In genomic region chrX:116332026-116332425, GRCh38 we compare ENCODE assay signal across 5 cellular contexts.
DNase-seq lines count a peak whose midpoint lies in the region; TF ChIP-seq lines count a peak whose summit lies in the region.
"Not testable (repeated sequence)": the region's sequence is repeated elsewhere in the genome, so short reads cannot be mapped to it uniquely, and the experiment has no call there.

No MANE protein-coding gene starts in this region.

- H2BK5ac ChIP-seq in mesendoderm (ENCODE audit: low read length), result not testable (repeated sequence)

- H3K4me2 ChIP-seq in mesendoderm (ENCODE audit: low read length), result not testable (repeated sequence)

- H3K27ac ChIP-seq in HUES6 (ENCODE audit: low read depth, low read length); endodermal cell (ENCODE audit: low read depth, low read length): not testable (repeated sequence)
- peak overlapping the region; percentile 49 for H3K27ac ChIP-seq in mesendoderm (ENCODE audit: low read depth, low read length)

- not testable (repeated sequence) for H3K27me3 Mint-ChIP-seq in endodermal cell (ENCODE audit: insufficient read depth); nephron progenitor cell (ENCODE audit: low read depth, poor library complexity)

- H3K4ac ChIP-seq in mesendoderm (ENCODE audit: low read depth, low read length), result not testable (repeated sequence)

- H3K9ac ChIP-seq in HUES6 (ENCODE audit: low read length), result peak overlapping the region; percentile 48
- not testable (repeated sequence) for H3K9ac ChIP-seq in endodermal cell (ENCODE audit: extremely low read depth, low read length, poor library complexity, severe bottlenecking); mesendoderm (ENCODE audit: low read length)

- not testable (repeated sequence) for H3K79me1 ChIP-seq in mesendoderm (ENCODE audit: low read length)

- not testable (repeated sequence) for H4K8ac ChIP-seq in mesendoderm (ENCODE audit: low read depth, low read length)

- H3K9me3 ChIP-seq in HUES6 (ENCODE audit: control insufficient read depth, insufficient read depth, low read depth, low read length); endodermal cell (ENCODE audit: control insufficient read depth, low read length): not testable (repeated sequence)

- not testable (repeated sequence) for H3K36me3 Mint-ChIP-seq in endodermal cell (ENCODE audit: low read depth); nephron progenitor cell (ENCODE audit: low read depth)

- H2AK5ac ChIP-seq in mesendoderm (ENCODE audit: low read length), result not testable (repeated sequence)

- not testable (repeated sequence) for H3K79me2 ChIP-seq in mesendoderm (ENCODE audit: control insufficient read depth, insufficient read depth, low read length)

- not testable (repeated sequence) for H3K56ac ChIP-seq in mesendoderm (ENCODE audit: low read length)

- not testable (repeated sequence) for H3K18ac ChIP-seq in mesendoderm (ENCODE audit: low read length)

- 57% methylated on average over 7 of the region's 7 CpGs; no CpG with 5 or more reads in 1 of the 2 experiments for WGBS in endodermal cell (ENCODE audit: insufficient coverage in 1 of 2, insufficient read length in 1 of 2), 2 experiments
- WGBS in mesendoderm (ENCODE audit: extremely low coverage, insufficient coverage, low lambda C conversion rate), result no CpG with 5 or more reads among the region's 7 CpGs

- not testable (repeated sequence) for H3K27me3 ChIP-seq in HUES6 (ENCODE audit: control insufficient read depth, insufficient read depth, low read length); endodermal cell (ENCODE audit: control insufficient read depth, insufficient read depth, low read length, poor library complexity, severe bottlenecking); mesendoderm (ENCODE audit: insufficient read depth, low read length, poor library complexity)

- not testable (repeated sequence) for H3K23ac ChIP-seq in mesendoderm (ENCODE audit: low read length)

- not testable (repeated sequence) for H3K9me3 Mint-ChIP-seq in endodermal cell, nephron progenitor cell

- H3K4me1 ChIP-seq in HUES6 (ENCODE audit: control insufficient read depth, insufficient read depth, low read length), result peaks cover 27% of the 10 kb centered on the region
- H3K4me1 ChIP-seq in endodermal cell (ENCODE audit: control insufficient read depth, insufficient read depth, low read length); mesendoderm (ENCODE audit: control insufficient read depth, low read depth, low read length): not testable (repeated sequence)

- not testable (repeated sequence) for H3K4me3 Mint-ChIP-seq in endodermal cell, nephron progenitor cell

- peak overlapping the region; percentile 65 for H3K27ac Mint-ChIP-seq in endodermal cell
- H3K27ac Mint-ChIP-seq in nephron progenitor cell, result peak overlapping the region; percentile 36

- not testable (repeated sequence) for H2BK15ac ChIP-seq in mesendoderm (replicated peaks; ENCODE audit: low read depth)

- not testable (repeated sequence) for H2BK120ac ChIP-seq in mesendoderm (ENCODE audit: low read depth, low read length)

- H3K4me1 Mint-ChIP-seq in endodermal cell, result not testable (repeated sequence)
- H3K4me1 Mint-ChIP-seq in nephron progenitor cell, result peaks cover 12% of the 10 kb centered on the region

- H3K4me3 ChIP-seq in HUES6 (ENCODE audit: low read depth, low read length); endodermal cell (ENCODE audit: low read length); mesendoderm (ENCODE audit: low read length): not testable (repeated sequence)

- H3K36me3 ChIP-seq in HUES6 (ENCODE audit: control insufficient read depth, insufficient read depth, low read length); endodermal cell (ENCODE audit: control insufficient read depth, insufficient read depth, low read length); mesendoderm (ENCODE audit: control insufficient read depth, insufficient read depth, low read length): not testable (repeated sequence)

- DNase-seq in ELF-1 (ENCODE audit: low read depth, low spot score), result peak; percentile 57
- peak; percentile 80 for DNase-seq in endodermal cell
- DNase-seq in mesendoderm, result peak; percentile 46
- DNase-seq in nephron progenitor cell, result not testable (repeated sequence)

- TF ChIP-seq CTCF in endodermal cell (conservative IDR thresholded peaks at IDR 0.05); nephron progenitor cell (IDR thresholded peaks at IDR 0.05): not testable (repeated sequence)

- H4K5ac ChIP-seq in mesendoderm (ENCODE audit: low read length), result not testable (repeated sequence)
